8 cellular contexts compared by ENCODE assay signal in the genomic region with DNA sequence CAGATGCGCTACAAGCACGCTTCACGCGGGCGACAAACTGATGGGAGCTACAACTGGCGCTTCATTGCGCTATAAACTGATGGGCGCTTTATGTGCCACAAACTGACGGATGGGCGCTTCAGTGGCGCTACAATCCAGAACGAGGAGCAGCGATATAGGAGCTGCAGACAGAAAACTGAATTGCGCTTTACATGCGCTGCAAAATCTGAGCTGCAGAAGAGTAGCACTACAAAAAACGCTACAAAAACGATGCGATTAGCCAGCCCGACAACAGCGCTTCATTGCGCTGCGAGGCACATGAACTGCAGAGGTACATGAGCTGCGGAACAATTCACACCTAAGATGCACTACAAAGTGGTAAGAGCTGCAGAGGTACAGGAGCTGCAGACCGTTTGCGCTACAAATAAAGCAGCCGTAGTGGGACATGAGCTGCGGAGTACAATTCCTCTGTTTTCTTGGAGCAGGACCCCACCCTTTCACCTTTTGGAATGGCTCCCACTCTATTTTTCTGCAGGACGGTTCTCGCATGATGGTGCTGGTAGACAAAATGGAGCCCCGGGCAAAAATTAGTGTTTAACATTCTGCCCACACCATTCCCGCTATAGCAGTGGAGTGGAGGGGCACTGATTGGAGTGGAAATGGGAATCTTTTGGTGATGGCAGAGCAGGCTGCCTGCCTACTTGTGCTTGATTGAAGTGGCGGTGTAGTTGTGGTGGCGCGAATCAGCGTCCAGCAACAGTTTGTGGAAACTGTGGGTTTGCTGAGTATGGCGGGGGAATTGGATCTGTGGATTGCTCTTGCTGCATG. TPM values are rescaled to one million over a fixed set of nuclear protein-coding genes. Genes with fewer than 3 reads are reported as not detected.
DNase-seq lines count a peak whose midpoint lies in the region; ATAC-seq and TF ChIP-seq lines count a peak whose summit lies in the region.

No MANE protein-coding gene starts in this region.

- H3K4me3 Mint-ChIP-seq in activated CD8-positive, alpha-beta T cell treated with anti-CD3 and anti-CD28 coated beads, Interleukin-2, amount 10 ng/mL, durations not matched to agents 7 days and 5 days: peak overlapping the region; percentile 73

- H2AFZ ChIP-seq in KMS-11 (ENCODE audit: low read depth): peak overlapping the region; percentile 28; the same call in 1 of the 2 replicates
- peak overlapping the region; percentile 10 for H2AFZ ChIP-seq in neuronal stem cell (ENCODE audit: low read length)

- no peaks in the 10 kb centered on the region; the same call in 1 of the 2 replicates for H4K20me1 ChIP-seq in KMS-11 (ENCODE audit: insufficient read depth)

- H2BK15ac ChIP-seq in neuronal stem cell (ENCODE audit: low read length): peak overlapping the region; percentile 43

- H4K91ac ChIP-seq in neuronal stem cell (ENCODE audit: low read depth, low read length, poor library complexity): no peak overlapping the region

- H2BK120ac ChIP-seq in neuronal stem cell (ENCODE audit: low read depth, low read length): no peak overlapping the region

- peaks cover 19% of the 10 kb centered on the region for H3K27me3 Mint-ChIP-seq in activated CD8-positive, alpha-beta T cell treated with anti-CD3 and anti-CD28 coated beads, Interleukin-2, amount 10 ng/mL, durations not matched to agents 7 days and 5 days (ENCODE audit: low read depth)

- H3K36me3 ChIP-seq in KMS-11 (ENCODE audit: insufficient read depth) (no peaks in the 10 kb centered on the region), esophagus squamous epithelium (no peaks in the 10 kb centered on the region), neuronal stem cell (replicated peaks in 1 of 2; ENCODE audit: control insufficient read depth in 2 of 2, insufficient read depth in 2 of 2, low read length in 2 of 2) (peaks cover 0 to 2% of the 10 kb centered on the region in 2 donors)

- H3K9me3 Mint-ChIP-seq in activated CD8-positive, alpha-beta T cell treated with anti-CD3 and anti-CD28 coated beads, Interleukin-2, amount 10 ng/mL, durations not matched to agents 7 days and 5 days (ENCODE audit: insufficient read depth): no peaks in the 10 kb centered on the region

- DNase-seq in DMS153 (lab: John Stamatoyannopoulos, UW): peak; percentile 66
- peak; percentile 25 for DNase-seq in activated CD8-positive, alpha-beta T cell treated with anti-CD3 and anti-CD28 coated beads, Interleukin-2, amount 10 ng/mL, durations not matched to agents 7 days and 5 days
- no peak for DNase-seq in esophagus squamous epithelium (lab: John Stamatoyannopoulos, UW)
- peak; percentile 59 for DNase-seq in neuronal stem cell (ENCODE audit: low spot score)
- no peak for DNase-seq in NCI-H1048 (lab: John Stamatoyannopoulos, UW)

- H4K8ac ChIP-seq in neuronal stem cell (ENCODE audit: low read depth, low read length): no peak overlapping the region

- no peaks in the 10 kb centered on the region for H3K79me1 ChIP-seq in neuronal stem cell (ENCODE audit: low read depth, low read length)

- peaks cover 0 to 8% (median 0%) of the 10 kb centered on the region in 3 donors for H3K9me3 ChIP-seq in esophagus squamous epithelium
- peaks cover 3 to 8% of the 10 kb centered on the region in 2 donors for H3K9me3 ChIP-seq in neuronal stem cell (replicated peaks in 1 of 2; ENCODE audit: control insufficient read depth in 2 of 2, insufficient read depth in 1 of 2, low read depth in 1 of 2, low read length in 2 of 2)

- TF ChIP-seq CTCF in KMS-11 (conservative IDR thresholded peaks at IDR 0.05; ENCODE audit: low read depth, low read length) (no peak), esophagus squamous epithelium (IDR thresholded peaks at IDR 0.05) (no peak)

- H3K14ac ChIP-seq in neuronal stem cell (ENCODE audit: low read length): peak overlapping the region; percentile 10

- H3K4me1 ChIP-seq in KMS-11 (ENCODE audit: low read depth, poor library complexity, severe bottlenecking) (peaks cover 55% of the 10 kb centered on the region), esophagus squamous epithelium (peaks cover 10 to 41% (median 12%) of the 10 kb centered on the region in 3 donors), neuronal stem cell (ENCODE audit: control insufficient read depth in 2 of 2, insufficient read depth in 1 of 2, low read depth in 1 of 2, low read length in 2 of 2) (peaks cover 1 to 14% of the 10 kb centered on the region in 2 donors)

- H2AK5ac ChIP-seq in neuronal stem cell (ENCODE audit: low read depth, low read length): no peak overlapping the region

- peak overlapping the region; percentile 22 for H3K4me2 ChIP-seq in KMS-11
- peak overlapping the region; percentile 85 for H3K4me2 ChIP-seq in neuronal stem cell (ENCODE audit: insufficient read depth, low read length, poor library complexity, severe bottlenecking)

- H3K4me3 ChIP-seq in KMS-11 (IDR thresholded peaks at IDR 0.05; ENCODE audit: insufficient read depth, low read depth, low read length) (no peak overlapping the region), esophagus squamous epithelium (peak overlapping the region; percentile 5 to 73 (median 56)), neuronal stem cell (ENCODE audit: low read length in 2 of 2) (peak overlapping the region; percentile 80 to 84)

- no peak overlapping the region for H3K4ac ChIP-seq in neuronal stem cell (ENCODE audit: low read length)

- H3K27ac ChIP-seq in KMS-11 (peak overlapping the region; percentile 43), esophagus squamous epithelium (peak overlapping the region in 3 of 4 donors; percentile 47 to 65 (median 63)), neuronal stem cell (replicated peaks; ENCODE audit: low read length) (peak overlapping the region; percentile 54)

- peak overlapping the region; percentile 31 for H3K18ac ChIP-seq in neuronal stem cell (ENCODE audit: low read length)

- POLR2A ChIA-PET in activated CD8-positive, alpha-beta T cell treated with anti-CD3 and anti-CD28 coated beads, Interleukin-2, amount 10 ng/mL, durations not matched to agents 7 days and 5 days (lab: Charles Lee): no interaction called here

- H3K27me3 ChIP-seq in KMS-11 (ENCODE audit: insufficient read depth, low read depth): no peaks in the 10 kb centered on the region
- H3K27me3 ChIP-seq in esophagus squamous epithelium: peaks cover 0 to 52% (median 7%) of the 10 kb centered on the region in 4 donors
- H3K27me3 ChIP-seq in neuronal stem cell (ENCODE audit: control insufficient read depth in 3 of 3, insufficient read depth in 3 of 3, low read depth in 1 of 3, low read length in 3 of 3): no peaks in the 10 kb centered on the region

- TF ChIP-seq POLR2A in esophagus squamous epithelium (IDR thresholded peaks at IDR 0.05): no peak

- H3K23ac ChIP-seq in neuronal stem cell (ENCODE audit: low read depth, low read length, poor library complexity): no peak overlapping the region

- H2BK5ac ChIP-seq in neuronal stem cell (ENCODE audit: low read length): no peak overlapping the region

- H3K4me1 Mint-ChIP-seq in activated CD8-positive, alpha-beta T cell treated with anti-CD3 and anti-CD28 coated beads, Interleukin-2, amount 10 ng/mL, durations not matched to agents 7 days and 5 days (ENCODE audit: low read depth): peaks cover 21% of the 10 kb centered on the region

- H3K36me3 Mint-ChIP-seq in activated CD8-positive, alpha-beta T cell treated with anti-CD3 and anti-CD28 coated beads, Interleukin-2, amount 10 ng/mL, durations not matched to agents 7 days and 5 days (ENCODE audit: low read depth): no peaks in the 10 kb centered on the region

- H3K9ac ChIP-seq in KMS-11: peak overlapping the region; percentile 57
- H3K9ac ChIP-seq in neuronal stem cell (ENCODE audit: low read depth, low read length, poor library complexity): peak overlapping the region; percentile 82

- ATAC-seq in activated CD8-positive, alpha-beta T cell treated with anti-CD3 and anti-CD28 coated beads, Interleukin-2, amount 10 ng/mL, durations not matched to agents 7 days and 5 days: no peak
- ATAC-seq in HG03460 (IDR thresholded peaks at IDR 0.05; ENCODE audit: unreplicated experiment) (no peak), HG03442 (IDR thresholded peaks at IDR 0.05; ENCODE audit: unreplicated experiment) (no peak)

- CTCF ChIA-PET in activated CD8-positive, alpha-beta T cell treated with anti-CD3 and anti-CD28 coated beads, Interleukin-2, amount 10 ng/mL, durations not matched to agents 7 days and 5 days (lab: Charles Lee): interaction anchor here (0.7 to 3.1 kb wide), 3 partner anchors 137 to 220 kb away, joined by 3 to 19 read pairs (median 3); no protein-coding TSS in a partner anchor

- peak overlapping the region; percentile 71 for H3K27ac Mint-ChIP-seq in activated CD8-positive, alpha-beta T cell treated with anti-CD3 and anti-CD28 coated beads, Interleukin-2, amount 10 ng/mL, durations not matched to agents 7 days and 5 days

- no peak overlapping the region for H2BK12ac ChIP-seq in neuronal stem cell (ENCODE audit: low read length)

- intact Hi-C loops in esophagus squamous epithelium (cut with DNase I): no loop called here

- 50 to 62% methylated on average over 30 to 31 of the region's 36 CpGs for WGBS in esophagus squamous epithelium, 2 donors
- WGBS in neuronal stem cell (ENCODE audit: extremely low coverage in 2 of 2, insufficient read length in 2 of 2, insufficient replicate concordance in 1 of 2), 2 donors: no CpG with 5 or more reads among the region's 36 CpGs

- H3K79me2 ChIP-seq in KMS-11 (ENCODE audit: insufficient read depth, low read depth): peaks cover 68% of the 10 kb centered on the region

RNA-seq across cellular contexts. Expression of a gene that starts 1.2 kb away (rescaled TPM):
- not detected for total RNA-seq in activated CD8-positive, alpha-beta T cell treated with anti-CD3 and anti-CD28 coated beads, Interleukin-2, amount 10 ng/mL, durations not matched to agents 7 days and 5 days
- total RNA-seq in esophagus squamous epithelium: 10 to 100 TPM in 2 of 4 donors, 1 to 10 TPM in 1, under 1 TPM in 1; 0.38 to 44.8 (median 13.2) TPM
- polyA plus RNA-seq in neuronal stem cell (2013, experiment 1 of 2): 90.6 TPM
- polyA plus RNA-seq in neuronal stem cell (2013, experiment 2 of 2): 93.1 TPM

Comparison
In these comparisons a context has a peak if more than half of its experiments do, and no peak if none do; other contexts are left out.
1. DNase-seq: peak in DMS153 (single experiment), activated CD8-positive, alpha-beta T cell treated with anti-CD3 and anti-CD28 coated beads, Interleukin-2, amount 10 ng/mL, durations not matched to agents 7 days and 5 days (single experiment) and neuronal stem cell (single experiment); none in esophagus squamous epithelium (single experiment) and NCI-H1048 (single experiment).
2. Peak in every context shown above with its lines, with median percentiles within 50 percentile points of each other: H3K27ac ChIP-seq.